ENCODE assay signal across 13 cellular contexts in the genomic region with DNA sequence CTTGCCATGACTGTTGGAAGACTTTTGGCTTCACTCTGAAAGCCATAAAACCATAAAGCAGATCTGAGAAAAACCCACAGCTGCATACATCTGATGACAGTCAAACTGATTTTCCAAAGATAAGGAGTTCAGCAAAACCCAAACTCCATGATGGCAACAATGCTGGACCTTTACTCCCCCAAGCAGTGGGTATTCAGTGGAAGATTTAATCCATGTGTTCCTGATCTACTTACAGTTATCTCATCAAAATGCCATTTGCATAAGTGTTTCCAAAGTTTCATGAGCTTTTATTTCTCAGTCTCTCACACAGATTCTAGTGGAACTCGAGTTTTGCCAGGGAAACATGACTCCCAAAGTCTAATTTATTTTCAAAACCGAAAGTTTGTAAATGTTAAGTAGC.
"Had no signal": no experiment of that assay in that cellular context is flagged by ENCODE, and none has a peak within 500 bp of the region (broad histone marks: within the 10 kb centered on the region; RNA-seq: fewer than 3 reads in every experiment).

No MANE protein-coding gene starts in this region.

- H3K27ac Mint-ChIP-seq: activated T-cell treated with anti-CD3 and anti-CD28 coated beads, Interleukin-2, amount 50 U/mL, for 24 hours; mesothelial cell of epicardium had no signal

- H3K4me3 ChIP-seq: cardiac muscle cell, esophagus squamous epithelium, stomach, thoracic aorta had no signal

- H3K4me3 Mint-ChIP-seq: activated T-cell treated with anti-CD3 and anti-CD28 coated beads, Interleukin-2, amount 50 U/mL, for 24 hours; mesothelial cell of epicardium had no signal

- H3K9me3 Mint-ChIP-seq: activated T-cell treated with anti-CD3 and anti-CD28 coated beads, Interleukin-2, amount 50 U/mL, for 24 hours; mesothelial cell of epicardium had no signal

- H3K36me3 Mint-ChIP-seq: mesothelial cell of epicardium had no signal

- DNase-seq: activated CD4-positive, alpha-beta T cell treated with anti-CD3 and anti-CD28 coated beads, Interleukin-2, amount 50 U/mL, for 4 hours; activated CD4-positive, CD25-positive, alpha-beta regulatory T cell treated with anti-CD3 and anti-CD28 coated beads, Interleukin-2, amount 50 U/mL, for 72 hours; activated gamma-delta T cell treated with Interleukin-2 at 50 U/mL for 16 hours; activated T-cell treated with anti-CD3 and anti-CD28 coated beads, Interleukin-2, amount 50 U/mL, for 24 hours; esophagus squamous epithelium; hippocampal formation; kidney glomerular epithelial cell; stimulated activated CD4-positive, alpha-beta T cell treated with anti-CD3 and anti-CD28 coated beads, Interleukin-15, amount 100 ng/mL, for 24 hours; stimulated activated CD4-positive, alpha-beta T cell treated with anti-CD3 and anti-CD28 coated beads, Interleukin-4, amount 100 ng/mL, for 24 hours; stomach had no signal
